In genomic region chr12:14167005-14167628, GRCh38 we compare ENCODE assay signal across 8 cellular contexts.
DNase-seq lines count a peak whose midpoint lies in the region; ATAC-seq and TF ChIP-seq lines count a peak whose summit lies in the region.

No MANE protein-coding gene starts in this region.

- no CpG with 5 or more reads among the region's 4 CpGs for WGBS in iPS DF 6.9 (ENCODE audit: insufficient coverage, insufficient read length)

- H3K4me2 ChIP-seq in PC-3 (ENCODE audit: low read length), result no peak overlapping the region

- H2AFZ ChIP-seq in PC-3 (ENCODE audit: low read length), result no peak overlapping the region

- H3K9me3 ChIP-seq in cardiac muscle cell (ENCODE audit: low read depth), result no peaks in the 10 kb centered on the region
- no peaks in the 10 kb centered on the region for H3K9me3 ChIP-seq in PC-3 (ENCODE audit: low read length)
- H3K9me3 ChIP-seq in iPS DF 6.9 (ENCODE audit: control insufficient read depth, insufficient read depth, low read length), result no peaks in the 10 kb centered on the region

- no peaks in the 10 kb centered on the region for H3K9me2 ChIP-seq in PC-3 (replicated peaks; ENCODE audit: low read length)

- no peaks in the 10 kb centered on the region for H4K20me1 ChIP-seq in PC-3 (ENCODE audit: low read length)

- H3K27me3 ChIP-seq in cardiac muscle cell (peaks cover 10% of the 10 kb centered on the region), PC-3 (ENCODE audit: low read length) (no peaks in the 10 kb centered on the region), iPS DF 6.9 (ENCODE audit: control insufficient read depth, insufficient read depth, low read length) (no peaks in the 10 kb centered on the region)

- H3K36me3 ChIP-seq in cardiac muscle cell (no peaks in the 10 kb centered on the region), PC-3 (ENCODE audit: low read depth, low read length) (no peaks in the 10 kb centered on the region), iPS DF 6.9 (ENCODE audit: control insufficient read depth, insufficient read depth, low read length) (no peaks in the 10 kb centered on the region)

- H3K79me2 ChIP-seq in PC-3 (ENCODE audit: low read length), result no peaks in the 10 kb centered on the region

- POLR2A ChIA-PET in PC-3 (lab: Charles Lee; ENCODE audit: unreplicated experiment), result no interaction called here

- H3K4me1 ChIP-seq in cardiac muscle cell (ENCODE audit: low read depth) (no peaks in the 10 kb centered on the region), PC-3 (ENCODE audit: insufficient read depth, low read length) (no peaks in the 10 kb centered on the region), iPS DF 6.9 (ENCODE audit: control insufficient read depth, insufficient read depth, low read length) (no peaks in the 10 kb centered on the region)

- H3K4me3 ChIP-seq in cardiac muscle cell (no peak overlapping the region), PC-3 (ENCODE audit: low read length) (no peak overlapping the region), iPS DF 6.9 (ENCODE audit: low read length) (no peak overlapping the region)

- CTCF ChIA-PET in PC-3 (lab: Charles Lee), result interaction anchor here (0.6 to 1.2 kb wide), 2 partner anchors 303 to 627 kb away, joined by 5 to 7 read pairs; no protein-coding TSS in a partner anchor

- H3K27ac ChIP-seq in cardiac muscle cell (no peak overlapping the region), PC-3 (ENCODE audit: low read length) (no peak overlapping the region), iPS DF 6.9 (ENCODE audit: low read length) (no peak overlapping the region)

- peak; percentile 96 for TF ChIP-seq CTCF in cardiac muscle cell (IDR thresholded peaks at IDR 0.05; ENCODE audit: low read depth, low read length)
- peak; percentile 86 for TF ChIP-seq CTCF in PC-3 (conservative IDR thresholded peaks at IDR 0.05; ENCODE audit: low read depth, low read length)

- intact Hi-C loops in left ventricle myocardium superior (cut with micrococcal nuclease), result loop anchor here (5.0 kb wide), 1 partner anchor 305 kb away; no protein-coding TSS in a partner anchor
- intact Hi-C loops in PC-3 (cut with micrococcal nuclease), result loop anchor here (1.0 to 10.0 kb wide), 2 partner anchors 303 to 912 kb away; no protein-coding TSS in a partner anchor

- H3K9ac ChIP-seq in PC-3 (ENCODE audit: low read length), result no peak overlapping the region

- DNase-seq in cardiac muscle cell (ENCODE audit: low read depth in 1 of 2, low spot score in 1 of 2), result peak; percentile 56 to 64
- DNase-seq in left ventricle myocardium superior, result no peak
- DNase-seq in HuH-7.5 (ENCODE audit: low spot score), result peak; percentile 59
- DNase-seq in PC-3, result peak; percentile 73
- peak; percentile 79 for DNase-seq in astrocyte of the hippocampus (ENCODE audit: low read depth, low spot score)
- DNase-seq in iPS DF 6.9 (ENCODE audit: low read depth, low spot score), result peak; percentile 52
- DNase-seq in smooth muscle cell of the brain vasculature (ENCODE audit: low read depth, low spot score), result peak; percentile 28
- no peak for DNase-seq in OCI-M2 (lab: John Stamatoyannopoulos, UW; ENCODE audit: unreplicated experiment)

- ATAC-seq in left ventricle myocardium superior (no peak), PC-3 (no peak)

- BruUV-seq in PC-3 (replicated peaks; lab: Mats Ljungman, UMichigan), result no TSS peak

- no peaks in the 10 kb centered on the region for H3F3A ChIP-seq in PC-3 (ENCODE audit: low read length, unreplicated experiment)

Comparison
In these comparisons a context has a peak if more than half of its experiments do, and no peak if none do; other contexts are left out.
1. DNase-seq: peak in cardiac muscle cell (2 of 2), HuH-7.5 (single experiment), PC-3 (single experiment), astrocyte of the hippocampus (single experiment), iPS DF 6.9 (single experiment) and smooth muscle cell of the brain vasculature (single experiment); none in left ventricle myocardium superior (single experiment) and OCI-M2 (single experiment).